In the genomic region with DNA sequence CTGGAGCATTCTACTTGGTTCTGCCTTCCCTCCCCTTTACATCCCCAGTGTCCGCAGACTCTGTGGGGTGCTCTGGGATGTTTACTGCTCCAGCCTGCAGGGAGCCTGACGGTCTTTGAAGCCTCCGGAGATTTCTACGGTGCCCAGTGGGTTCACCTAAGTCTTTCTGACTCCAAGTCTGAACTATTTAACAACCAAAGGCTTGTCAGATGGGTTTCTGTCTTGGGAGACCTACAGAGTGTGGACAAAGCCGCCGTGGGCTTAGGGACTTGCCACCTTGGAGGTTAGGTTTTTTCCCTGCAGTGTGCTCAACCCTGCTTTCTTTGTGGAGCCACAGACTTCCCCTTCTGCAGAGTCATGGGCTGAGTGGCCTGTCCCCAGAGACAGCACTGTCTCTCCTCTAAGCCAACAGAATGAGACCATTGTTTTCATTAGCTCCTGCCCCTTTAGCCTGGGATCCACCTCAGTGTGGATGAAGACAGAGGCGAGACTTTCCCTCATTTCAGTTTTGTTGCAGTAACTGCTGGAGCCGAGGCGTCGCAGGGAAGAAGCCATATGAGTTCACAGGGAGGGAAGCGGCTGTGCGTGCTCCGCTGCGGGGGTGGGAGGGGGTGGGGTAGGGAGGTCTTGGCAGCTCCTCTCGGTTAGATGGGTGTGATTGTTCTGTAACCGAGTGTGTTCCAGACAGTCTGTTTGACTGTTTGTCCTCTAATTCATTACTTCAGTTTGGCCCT, we compare ENCODE assay signal across 1 cellular context.
TF ChIP-seq lines count a peak whose summit lies in the region.

No MANE protein-coding gene starts in this region.

TF ChIP-seq in GM12878, 131 proteins besides CTCF, POLR2A, EP300 and RAD21 (continued from another document):
- peak; percentile 50; the same call in 1 of the 2 replicates for TF ChIP-seq CREM (IDR thresholded peaks at IDR 0.05; ENCODE audit: low read depth)
- TF ChIP-seq, protein P1, sequence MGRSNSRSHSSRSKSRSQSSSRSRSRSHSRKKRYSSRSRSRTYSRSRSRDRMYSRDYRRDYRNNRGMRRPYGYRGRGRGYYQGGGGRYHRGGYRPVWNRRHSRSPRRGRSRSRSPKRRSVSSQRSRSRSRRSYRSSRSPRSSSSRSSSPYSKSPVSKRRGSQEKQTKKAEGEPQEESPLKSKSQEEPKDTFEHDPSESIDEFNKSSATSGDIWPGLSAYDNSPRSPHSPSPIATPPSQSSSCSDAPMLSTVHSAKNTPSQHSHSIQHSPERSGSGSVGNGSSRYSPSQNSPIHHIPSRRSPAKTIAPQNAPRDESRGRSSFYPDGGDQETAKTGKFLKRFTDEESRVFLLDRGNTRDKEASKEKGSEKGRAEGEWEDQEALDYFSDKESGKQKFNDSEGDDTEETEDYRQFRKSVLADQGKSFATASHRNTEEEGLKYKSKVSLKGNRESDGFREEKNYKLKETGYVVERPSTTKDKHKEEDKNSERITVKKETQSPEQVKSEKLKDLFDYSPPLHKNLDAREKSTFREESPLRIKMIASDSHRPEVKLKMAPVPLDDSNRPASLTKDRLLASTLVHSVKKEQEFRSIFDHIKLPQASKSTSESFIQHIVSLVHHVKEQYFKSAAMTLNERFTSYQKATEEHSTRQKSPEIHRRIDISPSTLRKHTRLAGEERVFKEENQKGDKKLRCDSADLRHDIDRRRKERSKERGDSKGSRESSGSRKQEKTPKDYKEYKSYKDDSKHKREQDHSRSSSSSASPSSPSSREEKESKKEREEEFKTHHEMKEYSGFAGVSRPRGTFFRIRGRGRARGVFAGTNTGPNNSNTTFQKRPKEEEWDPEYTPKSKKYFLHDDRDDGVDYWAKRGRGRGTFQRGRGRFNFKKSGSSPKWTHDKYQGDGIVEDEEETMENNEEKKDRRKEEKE (IDR thresholded peaks at IDR 0.05) = no peak
- no peak for TF ChIP-seq MEF2A (IDR thresholded peaks at IDR 0.05; ENCODE audit: insufficient read depth, low read depth, low read length)
- TF ChIP-seq MTA3 (IDR thresholded peaks at IDR 0.05; ENCODE audit: borderline replicate concordance, low read length) = no peak
